ENCODE assay signal across 8 cellular contexts in the genomic region with DNA sequence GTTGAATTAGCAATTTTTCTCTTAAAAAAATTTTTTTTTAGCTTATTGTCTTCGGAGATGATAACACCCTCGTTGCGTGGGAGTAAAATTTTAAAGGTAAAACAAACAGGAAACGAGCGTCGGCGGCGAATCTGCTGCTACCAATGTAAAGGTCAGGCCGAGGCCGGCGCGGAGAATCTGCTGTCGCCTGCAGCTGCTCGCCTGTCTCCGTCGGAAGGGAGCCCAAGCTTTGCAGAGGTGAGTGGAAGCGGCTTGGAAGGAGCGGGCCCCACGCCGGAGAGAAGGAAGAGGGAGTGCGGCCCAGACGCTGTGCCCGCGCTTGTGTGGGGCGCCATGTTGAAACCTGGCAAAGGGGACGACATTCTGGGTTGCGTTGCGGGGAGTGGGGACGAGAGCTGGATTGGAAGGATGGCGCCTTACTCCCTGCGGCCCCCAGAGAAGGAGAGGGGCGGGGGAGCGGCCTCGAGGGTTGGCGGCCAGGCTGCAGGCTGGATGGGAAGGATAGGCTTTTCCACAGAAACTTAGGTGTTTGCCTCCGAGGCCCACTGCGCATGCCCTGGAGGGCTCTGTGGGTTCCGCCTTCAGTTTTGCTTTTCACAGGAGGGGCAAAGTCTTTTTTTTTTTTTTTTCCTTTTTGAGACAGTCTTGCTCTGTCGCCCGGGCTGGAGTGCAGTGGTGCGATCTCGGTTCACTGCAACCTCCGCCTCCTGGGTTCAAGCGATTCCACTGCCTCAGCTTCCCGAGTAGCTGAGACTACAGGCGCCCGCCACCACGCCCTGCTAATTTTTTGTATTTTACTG. TPM values are rescaled to one million over a fixed set of nuclear protein-coding genes. Genes with fewer than 3 reads are reported as not detected.
DNase-seq lines count a peak whose midpoint lies in the region; ATAC-seq, FAIRE-seq and TF ChIP-seq lines count a peak whose summit lies in the region.

Gene SNRNP35, plus strand, starts transcription at position 160 of the 800 bp plus-strand sequence. CDS start 7,402 bp downstream, outside the sequence.

- TF ChIP-seq CTCF in BJ (IDR thresholded peaks at IDR 0.05; ENCODE audit: insufficient read depth, low read depth, low read length) (no peak), OCI-LY1 (IDR thresholded peaks at IDR 0.05; ENCODE audit: low read length) (no peak), endothelial cell of umbilical vein (IDR thresholded peaks at IDR 0.05; ENCODE audit: extremely low read depth in 1 of 2, insufficient read depth in 1 of 2, low read depth in 1 of 2, low read length in 2 of 2) (no peak), mesothelial cell of epicardium (IDR thresholded peaks at IDR 0.05; ENCODE audit: unreplicated experiment) (no peak)

- no peaks in the 10 kb centered on the region for H3K9me3 Mint-ChIP-seq in mesothelial cell of epicardium

- peaks cover 17% of the 10 kb centered on the region for H3K4me1 ChIP-seq in OCI-LY1 (ENCODE audit: insufficient read depth, low read length, severe bottlenecking)
- H3K4me1 ChIP-seq in endothelial cell of umbilical vein (ENCODE audit: control insufficient read depth, extremely low read depth, insufficient read depth, low read length), result no peaks in the 10 kb centered on the region

- peak within 1 kb of the TSS; percentile 96 for H3K4me3 Mint-ChIP-seq in mesothelial cell of epicardium

- H4K20me1 ChIP-seq in OCI-LY1 (ENCODE audit: insufficient read depth, low read length) (no peaks in the 10 kb centered on the region), endothelial cell of umbilical vein (replicated peaks; ENCODE audit: control insufficient read depth, extremely low read depth, insufficient read depth, low read length) (no peaks in the 10 kb centered on the region)

- intact Hi-C loops in endothelial cell of umbilical vein (cut with micrococcal nuclease), result loop anchor here (1.0 to 5.0 kb wide), 4 partner anchors 12 to 255 kb away; partner anchors contain the start of genes ATP6V0A2 and TMED2

- no peaks in the 10 kb centered on the region for H3K27me3 ChIP-seq in BJ (ENCODE audit: control insufficient read depth, insufficient read depth, low read length)
- H3K27me3 ChIP-seq in OCI-LY1 (ENCODE audit: insufficient read depth, low read length), result no peaks in the 10 kb centered on the region
- H3K27me3 ChIP-seq in endothelial cell of umbilical vein (ENCODE audit: control insufficient read depth in 2 of 2, insufficient read depth in 2 of 2, low read length in 2 of 2), result no peaks in the 10 kb centered on the region

- H3K9me3 ChIP-seq in OCI-LY1 (ENCODE audit: low read length) (no peaks in the 10 kb centered on the region), endothelial cell of umbilical vein (replicated peaks; ENCODE audit: control insufficient read depth, insufficient read depth, low read length) (no peaks in the 10 kb centered on the region)

- BruUV-seq in endothelial cell of umbilical vein (replicated peaks; lab: Mats Ljungman, UMichigan), result TSS peak; percentile 94

- H3K4me3 ChIP-seq in BJ (ENCODE audit: low read depth, low read length) (peak within 1 kb of the TSS; percentile 88), OCI-LY1 (ENCODE audit: low read depth, low read length, poor library complexity, severe bottlenecking) (peak within 1 kb of the TSS; percentile 99), endothelial cell of umbilical vein (replicated peaks in 1 of 3; ENCODE audit: insufficient read depth in 1 of 3, low read depth in 1 of 3, low read length in 3 of 3) (peak within 1 kb of the TSS; percentile 50 to 96 (median 56))

- FAIRE-seq in HTR-8/SVneo (lab: Jason Lieb, UNC), result no peak
- peak; percentile 91 for FAIRE-seq in endothelial cell of umbilical vein (lab: Jason Lieb, UNC)

- peak; percentile 83 for TF ChIP-seq POLR2A in endothelial cell of umbilical vein (IDR thresholded peaks at IDR 0.05; ENCODE audit: low read depth, low read length)

- H3K4me2 ChIP-seq in OCI-LY1 (ENCODE audit: low read length), result peak within 1 kb of the TSS; percentile 95
- H3K4me2 ChIP-seq in endothelial cell of umbilical vein (ENCODE audit: insufficient read depth, low read length), result peak within 1 kb of the TSS; percentile 6

- H3K27me3 Mint-ChIP-seq in mesothelial cell of epicardium (ENCODE audit: low read depth), result no peaks in the 10 kb centered on the region

- no peaks in the 10 kb centered on the region for H3K9me1 ChIP-seq in endothelial cell of umbilical vein (replicated peaks; ENCODE audit: control insufficient read depth, extremely low read depth, insufficient read depth, low read length)

- CTCF ChIA-PET in BJ (lab: Yijun Ruan, JAX) (interaction anchor here (0.6 kb wide), 1 partner anchor 95 kb away, joined by 3 read pairs; no protein-coding TSS in a partner anchor), endothelial cell of umbilical vein (lab: Charles Lee) (interaction anchor here (1.1 to 2.2 kb wide), 2 partner anchors 10 to 124 kb away, joined by 7 to 11 read pairs; no protein-coding TSS in a partner anchor)

- peaks cover 10% of the 10 kb centered on the region for H3K4me1 Mint-ChIP-seq in mesothelial cell of epicardium

- dilution Hi-C loops in endothelial cell of umbilical vein (cut with MboI; ENCODE audit: extremely low pct_ligation_motif_present, low sequenced_read_pairs), result no loop called here

- H3K36me3 ChIP-seq in BJ (ENCODE audit: control insufficient read depth, insufficient read depth, low read length) (no peaks in the 10 kb centered on the region; the same call in 1 of the 2 replicates), OCI-LY1 (ENCODE audit: insufficient read depth, low read length) (0 out of 2 replicates have a peak, but pooled peaks cover 3% of the 10 kb centered on the region), endothelial cell of umbilical vein (ENCODE audit: control insufficient read depth in 2 of 2, extremely low read depth in 1 of 2, insufficient read depth in 2 of 2, low read length in 2 of 2) (no peaks in the 10 kb centered on the region)

- peaks cover 5% of the 10 kb centered on the region for H3K36me3 Mint-ChIP-seq in mesothelial cell of epicardium

- POLR2A ChIA-PET in BJ (lab: Charles Lee), result interaction anchor here (0.5 kb wide), 1 partner anchor 12 kb away, joined by 19 read pairs; no protein-coding TSS in a partner anchor
- POLR2A ChIA-PET in endothelial cell of umbilical vein (lab: Charles Lee), result interaction anchor here (0.6 to 0.7 kb wide), 2 partner anchors 49 to 53 kb away, joined by 3 read pairs; no protein-coding TSS in a partner anchor

- H3K9ac ChIP-seq in OCI-LY1 (ENCODE audit: low read length), result peak within 1 kb of the TSS; percentile 100
- H3K9ac ChIP-seq in endothelial cell of umbilical vein (replicated peaks; ENCODE audit: extremely low read depth, insufficient read depth, low read length), result peak within 1 kb of the TSS; percentile 95

- peak within 1 kb of the TSS; percentile 12; the same call in 1 of the 2 replicates for H2AFZ ChIP-seq in OCI-LY1 (ENCODE audit: low read length)
- H2AFZ ChIP-seq in endothelial cell of umbilical vein (ENCODE audit: low read depth, low read length), result peak within 1 kb of the TSS; percentile 78

- H3K27ac ChIP-seq in OCI-LY1 (ENCODE audit: low read depth, low read length, poor library complexity, severe bottlenecking), result peak within 1 kb of the TSS; percentile 99
- peak within 1 kb of the TSS; percentile 93 for H3K27ac ChIP-seq in endothelial cell of umbilical vein (ENCODE audit: insufficient read depth, low read depth, low read length)

- DNase-seq in BJ (ENCODE audit: low read depth) (no peak), HTR-8/SVneo (ENCODE audit: insufficient read length, low spot score) (peak; percentile 69), endothelial cell of umbilical vein (ENCODE audit: low read depth, low spot score) (peak; percentile 89), mesothelial cell of epicardium (ENCODE audit: low spot score in 2 of 2, unreplicated experiment in 2 of 2) (peak; percentile 66 to 83)
- peak; percentile 89 for DNase-seq in activated CD8-positive, alpha-beta memory T cell treated with anti-CD3 and anti-CD28 coated beads, Interleukin-2, amount 50 U/mL, for 48 hours
- peak; percentile 62 for DNase-seq in stimulated activated CD8-positive, alpha-beta memory T cell treated with anti-CD3 and anti-CD28 coated beads, Interleukin-15, amount 100 ng/mL, for 24 hours (ENCODE audit: low read depth)

- ATAC-seq in GM19328 (IDR thresholded peaks at IDR 0.05; ENCODE audit: unreplicated experiment), result peak; percentile 59

- peak within 1 kb of the TSS; percentile 100 for H3K27ac Mint-ChIP-seq in mesothelial cell of epicardium

- H3F3A ChIP-seq in OCI-LY1 (ENCODE audit: insufficient read depth, low read length), result no peaks in the 10 kb centered on the region

- H3K79me2 ChIP-seq in OCI-LY1 (ENCODE audit: insufficient read depth, low read length) (peaks cover 12% of the 10 kb centered on the region), endothelial cell of umbilical vein (ENCODE audit: control insufficient read depth, insufficient read depth, low read length) (peaks cover 23% of the 10 kb centered on the region)

- H3K9me2 ChIP-seq in OCI-LY1 (ENCODE audit: low read depth, low read length), result no peaks in the 10 kb centered on the region

TF ChIP-seq in endothelial cell of umbilical vein, 7 proteins besides CTCF, POLR2A, EP300 and RAD21:
- TF ChIP-seq POLR2AphosphoS5 (IDR thresholded peaks at IDR 0.05; ENCODE audit: insufficient read depth, low read depth, low read length) (peak; percentile 76), JUN (IDR thresholded peaks at IDR 0.05; ENCODE audit: borderline replicate concordance, insufficient read depth, insufficient read length, low read depth) (no peak), MAX (IDR thresholded peaks at IDR 0.05; ENCODE audit: insufficient read depth, insufficient read length) (no peak)
TF ChIP-seq in endothelial cell of umbilical vein: peak in this region for 1.

RNA-seq across cellular contexts. Expression of gene SNRNP35, which starts in this region (rescaled TPM):
- polyA plus RNA-seq in BJ (2011; rRNA removed) (7.5 and 8.1 TPM in 2 replicates), endothelial cell of umbilical vein (14.6 and 15.9 TPM in 2 replicates)
- polyA minus RNA-seq in BJ (2011; rRNA and poly(A)+ RNA removed), result 5.1 and 6.8 TPM in 2 replicates
- total RNA-seq in endothelial cell of umbilical vein (27.9 and 30.6 TPM in 2 replicates), mesothelial cell of epicardium (25.0 to 27.7 TPM (median 25.8 TPM) in 3 replicates)
- 20.6 and 23.2 TPM in 2 replicates for polyA plus RNA-seq in endothelial cell of umbilical vein (2011; cell fraction: cytosol; rRNA removed)
- polyA plus RNA-seq in endothelial cell of umbilical vein (2011; cell fraction: nucleus; rRNA removed), result 28.1 and 34.6 TPM in 2 replicates
- 25.1 and 25.7 TPM in 2 replicates for polyA plus RNA-seq in endothelial cell of umbilical vein (2012)
- polyA minus RNA-seq in endothelial cell of umbilical vein, result 13.3 and 16.2 TPM in 2 replicates
- 5.9 TPM for polyA minus RNA-seq in endothelial cell of umbilical vein (2011; cell fraction: cytosol; rRNA and poly(A)+ RNA removed)
- 24.5 and 35.8 TPM in 2 replicates for polyA minus RNA-seq in endothelial cell of umbilical vein (2011; cell fraction: nucleus; rRNA and poly(A)+ RNA removed)
